8 cellular contexts compared by ENCODE assay signal in the genomic region with DNA sequence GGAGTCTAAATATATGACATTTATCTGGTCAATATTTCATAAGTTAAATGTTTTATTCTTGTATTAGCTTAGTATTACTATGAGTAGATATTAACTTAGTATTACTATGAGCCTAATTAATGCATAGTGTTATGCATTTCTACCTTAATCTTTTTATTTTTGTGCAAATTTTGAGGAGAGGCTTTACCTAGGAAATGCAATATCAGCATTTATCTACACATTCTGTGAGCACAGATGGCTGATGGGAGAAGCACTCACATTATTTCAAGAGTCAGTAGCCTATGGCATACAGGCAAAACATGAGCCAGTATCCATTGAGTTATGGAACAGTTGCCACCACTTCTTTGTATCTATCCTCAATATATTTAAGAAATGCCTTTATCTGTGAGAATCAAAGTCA.
"Had no signal": no experiment of that assay in that cellular context is flagged by ENCODE, and none has a peak within 500 bp of the region (broad histone marks: within the 10 kb centered on the region; RNA-seq: fewer than 3 reads in every experiment).

No MANE protein-coding gene starts in this region.

- DNase-seq: GM23248, GOT3, H9, HCEC 1CT, KBM-7 had no signal

- H3K4me3 ChIP-seq: GM23248 had no signal

- H3K9ac ChIP-seq: GM23248, KMS-11 had no signal

- H3K4me2 ChIP-seq: KMS-11 had no signal

- H3K27ac ChIP-seq: GM23248, KMS-11 had no signal

- FAIRE-seq: H54, HTR-8/SVneo had no signal

- H2AFZ ChIP-seq: GM23248 had no signal
